Comparison of ENCODE assay signal across 1 cellular context in genomic region chr2:122988395-122989221, GRCh38.
TF ChIP-seq lines count a peak whose summit lies in the region.

No MANE protein-coding gene starts in this region.

TF ChIP-seq in H1, 55 proteins besides CTCF, POLR2A, EP300 and RAD21:
- TF ChIP-seq SIN3A (conservative IDR thresholded peaks at IDR 0.05 in 1 of 2, IDR thresholded peaks at IDR 0.05 in 1 of 2; ENCODE audit: low read depth in 1 of 2, low read length in 2 of 2) (no peak), MAFK (IDR thresholded peaks at IDR 0.05; ENCODE audit: low read depth, low read length) (no peak), TAF7 (optimal IDR thresholded peaks at IDR 0.05; ENCODE audit: borderline replicate concordance, low read depth, low read length) (no peak), EGR1 (IDR thresholded peaks at IDR 0.05; ENCODE audit: borderline replicate concordance, low read depth, low read length) (no peak), MAX (IDR thresholded peaks at IDR 0.05) (no peak)
